Comparison of ENCODE assay signal across 1 cellular context in the genomic region with DNA sequence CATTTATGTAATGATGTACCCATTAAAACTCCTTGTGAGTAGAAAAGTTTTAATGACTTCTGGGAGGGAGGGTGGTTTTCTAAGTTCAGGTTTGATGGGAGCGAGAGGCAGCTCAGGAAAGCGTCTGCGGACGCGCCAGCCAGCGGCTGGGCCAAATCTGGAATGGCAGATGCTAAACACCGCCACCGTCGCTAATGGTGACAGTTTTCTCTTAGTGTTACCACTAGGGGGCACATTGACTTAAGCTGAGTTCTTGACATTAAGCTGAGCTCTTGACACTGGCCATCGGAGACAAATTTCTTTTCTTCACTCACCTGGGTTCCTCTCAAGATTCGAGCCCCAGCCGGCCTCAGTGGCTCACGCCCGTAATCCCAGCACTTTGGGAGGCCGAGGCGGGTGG.
TF ChIP-seq lines count a peak whose summit lies in the region.

No MANE protein-coding gene starts in this region.

TF ChIP-seq in A549, 52 proteins besides CTCF, POLR2A, EP300 and RAD21 (continued from another document):
- TF ChIP-seq, protein P1, sequence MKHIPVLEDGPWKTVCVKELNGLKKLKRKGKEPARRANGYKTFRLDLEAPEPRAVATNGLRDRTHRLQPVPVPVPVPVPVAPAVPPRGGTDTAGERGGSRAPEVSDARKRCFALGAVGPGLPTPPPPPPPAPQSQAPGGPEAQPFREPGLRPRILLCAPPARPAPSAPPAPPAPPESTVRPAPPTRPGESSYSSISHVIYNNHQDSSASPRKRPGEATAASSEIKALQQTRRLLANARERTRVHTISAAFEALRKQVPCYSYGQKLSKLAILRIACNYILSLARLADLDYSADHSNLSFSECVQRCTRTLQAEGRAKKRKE (CRISPR knock-in tag; IDR thresholded peaks at IDR 0.05; ENCODE audit: low read depth) = no peak
- TF ChIP-seq CHD2 (IDR thresholded peaks at IDR 0.05; ENCODE audit: low read length, partially characterized antibody) (no peak), EHMT2 (IDR thresholded peaks at IDR 0.05; ENCODE audit: low read depth) (no peak), NFE2L2 (conservative IDR thresholded peaks at IDR 0.05; ENCODE audit: low read length) (no peak), CBX8 (IDR thresholded peaks at IDR 0.05) (no peak)
TF ChIP-seq in A549: peak in this region for 0.
